ENCODE assay signal across 29 cellular contexts in genomic region chr1:117174851-117175250, GRCh38. TPM values are rescaled to one million over a fixed set of nuclear protein-coding genes. Genes with fewer than 3 reads are reported as not detected.
DNase-seq lines count a peak whose midpoint lies in the region; ATAC-seq, FAIRE-seq and TF ChIP-seq lines count a peak whose summit lies in the region.
"Had no signal": no experiment of that assay in that cellular context is flagged by ENCODE, and none has a peak within 500 bp of the region (broad histone marks: within the 10 kb centered on the region; RNA-seq: fewer than 3 reads in every experiment).

No MANE protein-coding gene starts in this region.

- H2BK15ac ChIP-seq in mesendoderm (replicated peaks; ENCODE audit: low read depth): no peak overlapping the region

- no peak overlapping the region for H2BK5ac ChIP-seq in mesendoderm (ENCODE audit: low read length)

- no peak overlapping the region for H4K5ac ChIP-seq in mesendoderm (ENCODE audit: low read length)

- no peak for TF ChIP-seq RAD21 in HepG2 (CRISPR knock-in tag; IDR thresholded peaks at IDR 0.05)

- POLR2A ChIA-PET in HepG2 (lab: Yijun Ruan, JAX): no interaction called here

- TF ChIP-seq EP300 in HepG2 (IDR thresholded peaks at IDR 0.05; ENCODE audit: low read depth in 2 of 2, low read length in 2 of 2) (no peak), HepG2 (CRISPR knock-in tag; IDR thresholded peaks at IDR 0.05; ENCODE audit: borderline replicate concordance) (no peak)

- H2BK120ac ChIP-seq in mesendoderm (ENCODE audit: low read depth, low read length): no peak overlapping the region

- in situ Hi-C loops in HepG2 (cut with HindIII; ENCODE audit: extremely low pct_ligation_motif_present, low pct_unique_long_range_greater_than_20kb): no loop called here

- H3K27ac Mint-ChIP-seq in glutamatergic neuron (ENCODE audit: unreplicated experiment) (peak overlapping the region; percentile 17), progenitor cell of endocrine pancreas (peak overlapping the region; percentile 4), immature natural killer cell (no peak overlapping the region), endothelial cell (ENCODE audit: unreplicated experiment) (no peak overlapping the region)
- H3K27ac Mint-ChIP-seq: CD4-positive, alpha-beta memory T cell had no signal

- H3K9me3 Mint-ChIP-seq in glutamatergic neuron (ENCODE audit: unreplicated experiment) (peaks cover 2% of the 10 kb centered on the region), progenitor cell of endocrine pancreas (ENCODE audit: low read depth) (peaks cover 8% of the 10 kb centered on the region), immature natural killer cell (no peaks in the 10 kb centered on the region), endothelial cell (ENCODE audit: unreplicated experiment) (no peaks in the 10 kb centered on the region)
- H3K9me3 Mint-ChIP-seq: CD4-positive, alpha-beta memory T cell had no signal

- H3K4me2 ChIP-seq in mesendoderm (ENCODE audit: low read length) (no peak overlapping the region), HepG2 (ENCODE audit: low read depth, low read length) (no peak overlapping the region)

- H3K4me3 ChIP-seq in NT2/D1 (ENCODE audit: insufficient read length, low read depth) (no peak overlapping the region), mesendoderm (ENCODE audit: low read length) (no peak overlapping the region), HepG2 (replicated peaks in 1 of 3; ENCODE audit: insufficient read depth in 1 of 3, low read depth in 2 of 3, low read length in 3 of 3) (no peak overlapping the region)
- H3K4me3 ChIP-seq: GM23248, SJSA1 had no signal

- no peak overlapping the region for H3K23ac ChIP-seq in mesendoderm (ENCODE audit: low read length)

- no peaks in the 10 kb centered on the region for H3K79me1 ChIP-seq in mesendoderm (ENCODE audit: low read length)

- ATAC-seq in HepG2 (no peak), GM18861 (IDR thresholded peaks at IDR 0.05; ENCODE audit: unreplicated experiment) (no peak)

- H3K4me1 ChIP-seq in NT2/D1 (ENCODE audit: insufficient read depth, insufficient read length) (peaks cover 3% of the 10 kb centered on the region), mesendoderm (ENCODE audit: control insufficient read depth, low read depth, low read length) (no peaks in the 10 kb centered on the region), HepG2 (ENCODE audit: insufficient read depth, low read length) (peaks cover 14% of the 10 kb centered on the region)
- H3K4me1 ChIP-seq: SJSA1 had no signal

- H4K20me1 ChIP-seq in HepG2 (ENCODE audit: insufficient read depth, low read length): no peaks in the 10 kb centered on the region

- TF ChIP-seq CTCF in glutamatergic neuron (IDR thresholded peaks at IDR 0.05; ENCODE audit: partially characterized antibody, unreplicated experiment): no peak
- no peak for TF ChIP-seq CTCF in progenitor cell of endocrine pancreas (IDR thresholded peaks at IDR 0.05; ENCODE audit: unreplicated experiment)
- TF ChIP-seq CTCF in HepG2 (CRISPR knock-in tag; IDR thresholded peaks at IDR 0.05): no peak
- TF ChIP-seq CTCF in endothelial cell (IDR thresholded peaks at IDR 0.05; ENCODE audit: unreplicated experiment): no peak

- H3K4me3 Mint-ChIP-seq in glutamatergic neuron (ENCODE audit: unreplicated experiment) (no peak overlapping the region), progenitor cell of endocrine pancreas (ENCODE audit: low read depth) (no peak overlapping the region), immature natural killer cell (no peak overlapping the region), endothelial cell (ENCODE audit: unreplicated experiment) (no peak overlapping the region)
- H3K4me3 Mint-ChIP-seq: CD4-positive, alpha-beta memory T cell had no signal

- CTCF ChIA-PET in HepG2 (lab: Yijun Ruan, JAX; ENCODE audit: low intra/inter-chr PET ratio, low total read pairs): no interaction called here

- DNase-seq in NT2/D1 (ENCODE audit: low read depth, low spot score) (peak; percentile 59), glutamatergic neuron (no peak), mesendoderm (peak; percentile 62), progenitor cell of endocrine pancreas (ENCODE audit: low spot score, unreplicated experiment) (no peak), HepG2 (ENCODE audit: low spot score) (no peak), immature natural killer cell (no peak), endothelial cell (ENCODE audit: low spot score) (no peak)
- DNase-seq: C1 segment of cervical spinal cord; CD4-positive, alpha-beta memory T cell; COR-L47; EL; GM23248; HCEC 1CT; MV-4-11; NCI-H1105; NCI-H146; NCI-H1930; NCI-H446; NCI-H526; NCI-H82; NK-92 treated with Interleukin-12 subunit alpha and Interleukin-12 subunit beta, amount 100 ng/mL, for 24 hours; Right ventricle myocardium superior; RPMI8226 had no signal

- H3K27me3 Mint-ChIP-seq in glutamatergic neuron (ENCODE audit: unreplicated experiment) (peaks cover 3% of the 10 kb centered on the region), progenitor cell of endocrine pancreas (no peaks in the 10 kb centered on the region), immature natural killer cell (ENCODE audit: low read depth in 3 of 3) (peaks cover 0 to 7% (median 3%) of the 10 kb centered on the region in 3 donors), endothelial cell (ENCODE audit: unreplicated experiment) (no peaks in the 10 kb centered on the region)

- no peak overlapping the region for H3K9ac ChIP-seq in NT2/D1 (ENCODE audit: insufficient read length, low read depth)
- no peak overlapping the region for H3K9ac ChIP-seq in mesendoderm (ENCODE audit: low read length)
- H3K9ac ChIP-seq in HepG2 (ENCODE audit: insufficient read depth, low read depth, low read length): no peak overlapping the region
- H3K9ac ChIP-seq: GM23248 had no signal

- no peak overlapping the region for H3K27ac ChIP-seq in mesendoderm (ENCODE audit: low read depth, low read length)
- no peak overlapping the region for H3K27ac ChIP-seq in HepG2 (ENCODE audit: extremely low read length, insufficient read depth, low read length)
- H3K27ac ChIP-seq: GM23248, SJSA1 had no signal

- H3K4ac ChIP-seq in mesendoderm (ENCODE audit: low read depth, low read length): no peak overlapping the region

- H3K36me3 ChIP-seq in NT2/D1 (ENCODE audit: insufficient read depth, insufficient read length, low read length) (no peaks in the 10 kb centered on the region), mesendoderm (ENCODE audit: control insufficient read depth, insufficient read depth, low read length) (no peaks in the 10 kb centered on the region), HepG2 (replicated peaks in 1 of 2; ENCODE audit: control insufficient read depth in 1 of 2, insufficient read depth in 2 of 2, low read length in 2 of 2) (no peaks in the 10 kb centered on the region)
- H3K36me3 ChIP-seq: SJSA1 had no signal

- H2AK5ac ChIP-seq in mesendoderm (ENCODE audit: low read length): no peak overlapping the region

- peaks cover 17% of the 10 kb centered on the region for H3K4me1 Mint-ChIP-seq in glutamatergic neuron (ENCODE audit: low read depth, unreplicated experiment)
- peaks cover 33% of the 10 kb centered on the region for H3K4me1 Mint-ChIP-seq in progenitor cell of endocrine pancreas (ENCODE audit: low read depth)
- no peaks in the 10 kb centered on the region for H3K4me1 Mint-ChIP-seq in immature natural killer cell
- H3K4me1 Mint-ChIP-seq in endothelial cell (ENCODE audit: unreplicated experiment): no peaks in the 10 kb centered on the region
- H3K4me1 Mint-ChIP-seq: CD4-positive, alpha-beta memory T cell had no signal

- WGBS in mesendoderm (ENCODE audit: extremely low coverage, insufficient coverage, low lambda C conversion rate): no CpG with 5 or more reads among the region's 4 CpGs
- WGBS in HepG2 (ENCODE audit: low lambda C conversion rate): 85% methylated on average over 4 of the region's 4 CpGs

- no peak overlapping the region for H4K8ac ChIP-seq in mesendoderm (ENCODE audit: low read depth, low read length)

- TF ChIP-seq POLR2A in HepG2 (IDR thresholded peaks at IDR 0.05; ENCODE audit: insufficient read depth in 1 of 2, low read depth in 2 of 2, low read length in 2 of 2): no peak

- intact Hi-C loops in HepG2 (cut with micrococcal nuclease; ENCODE audit: unreplicated experiment): loop anchor here (5.0 kb wide), 1 partner anchor 53 kb away; the partner anchor contains the start of gene TRIM45

- no TSS peak for BruUV-seq in HepG2 (replicated peaks; lab: Mats Ljungman, UMichigan)

- H3K18ac ChIP-seq in mesendoderm (ENCODE audit: low read length): peak overlapping the region; percentile 56

- no peak overlapping the region for H2AFZ ChIP-seq in HepG2 (ENCODE audit: low read length)
- H2AFZ ChIP-seq: GM23248 had no signal

- H3K56ac ChIP-seq in mesendoderm (ENCODE audit: low read length): no peak overlapping the region

- H3K27me3 ChIP-seq in NT2/D1 (ENCODE audit: insufficient read depth, insufficient read length) (no peaks in the 10 kb centered on the region), mesendoderm (ENCODE audit: insufficient read depth, low read length, poor library complexity) (no peaks in the 10 kb centered on the region), HepG2 (ENCODE audit: control insufficient read depth in 1 of 2, insufficient read depth in 2 of 2, low read length in 2 of 2) (no peaks in the 10 kb centered on the region; a peak in 1 of 5 replicates)
- H3K27me3 ChIP-seq: SJSA1 had no signal

- H3K36me3 Mint-ChIP-seq in glutamatergic neuron (ENCODE audit: unreplicated experiment) (no peaks in the 10 kb centered on the region), progenitor cell of endocrine pancreas (ENCODE audit: insufficient read depth) (no peaks in the 10 kb centered on the region), immature natural killer cell (no peaks in the 10 kb centered on the region), endothelial cell (ENCODE audit: low read depth, unreplicated experiment) (no peaks in the 10 kb centered on the region)
- H3K36me3 Mint-ChIP-seq: CD4-positive, alpha-beta memory T cell had no signal

- H3K79me2 ChIP-seq in mesendoderm (ENCODE audit: control insufficient read depth, insufficient read depth, low read length) (no peaks in the 10 kb centered on the region), HepG2 (ENCODE audit: insufficient read depth, low read length) (no peaks in the 10 kb centered on the region)

- FAIRE-seq in HepG2 (lab: Jason Lieb, UNC): no peak
- FAIRE-seq: GM12892 had no signal

- H3K9me3 ChIP-seq in NT2/D1 (ENCODE audit: insufficient read depth, low read length): no peaks in the 10 kb centered on the region
- no peaks in the 10 kb centered on the region for H3K9me3 ChIP-seq in HepG2 (ENCODE audit: low read length)
- H3K9me3 ChIP-seq: SJSA1 had no signal

RNA-seq across cellular contexts. Expression of gene VTCN1, which starts 35.9 kb away (rescaled TPM):
- not detected for total RNA-seq in glutamatergic neuron (ENCODE audit: unreplicated experiment)
- 0.07 TPM for polyA plus RNA-seq in mesendoderm (2013, experiment 1 of 2)
- polyA plus RNA-seq in mesendoderm (2013, experiment 2 of 2): 0.03 TPM
- 1.4 and 1.8 TPM in 2 replicates for total RNA-seq in progenitor cell of endocrine pancreas
- total RNA-seq in HepG2 (2016; rRNA removed; fragmentation: Illumina TruSeq; extraction: Trizol): not detected in 2 replicates
- not detected in 2 replicates for total RNA-seq in HepG2 (2016; cell fraction: cytosol; rRNA removed; fragmentation: Illumina TruSeq; extraction: Trizol; ENCODE audit: low read depth)
- total RNA-seq in HepG2 (2016; cell fraction: insoluble cytoplasmic fraction; rRNA removed; fragmentation: Illumina TruSeq; extraction: Trizol): not detected in 2 replicates
- total RNA-seq in HepG2 (2016; cell fraction: membrane; rRNA removed; fragmentation: Illumina TruSeq; extraction: Trizol): not detected in 2 replicates
- total RNA-seq in HepG2 (2016; cell fraction: nucleus; rRNA removed; fragmentation: Illumina TruSeq; extraction: Trizol): not detected in 2 replicates
- not detected in 2 replicates for polyA plus RNA-seq in HepG2 (2011; rRNA removed)
- polyA plus RNA-seq in HepG2 (2011; cell fraction: cytosol; rRNA removed): not detected in 2 replicates
- not detected in 2 replicates for polyA plus RNA-seq in HepG2 (2011; cell fraction: nucleus; rRNA removed)
- not detected in 2 replicates for polyA plus RNA-seq in HepG2 (2012)
- not detected in 2 replicates for polyA plus RNA-seq in HepG2 (2016; cell fraction: cytosol; fragmentation: Illumina TruSeq; extraction: Trizol; ENCODE audit: low read depth)
- polyA plus RNA-seq in HepG2 (2016; cell fraction: insoluble cytoplasmic fraction; fragmentation: Illumina TruSeq; extraction: Trizol; ENCODE audit: low read depth): not detected in 2 replicates
- not detected in 2 replicates for polyA plus RNA-seq in HepG2 (2016; cell fraction: membrane; fragmentation: Illumina TruSeq; extraction: Trizol; ENCODE audit: low read depth)
- polyA plus RNA-seq in HepG2 (2016; cell fraction: nucleus; fragmentation: Illumina TruSeq; extraction: Trizol; ENCODE audit: insufficient read depth, low read depth): not detected in 2 replicates
- polyA minus RNA-seq in HepG2 (2011; rRNA and poly(A)+ RNA removed; ENCODE audit: low replicate concordance): not detected in 2 replicates
- polyA minus RNA-seq in HepG2 (2011; cell fraction: cytosol; rRNA and poly(A)+ RNA removed): not detected in 2 replicates
- not detected in 2 replicates for polyA minus RNA-seq in HepG2 (2011; cell fraction: nucleus; rRNA and poly(A)+ RNA removed)
- not detected for polyA plus RNA-seq in immature natural killer cell
- 0.23 TPM for total RNA-seq in endothelial cell (ENCODE audit: unreplicated experiment)
- total RNA-seq: A673; CD4-positive, alpha-beta memory T cell; GM23248; LHCN-M2; MCF 10A; Right ventricle myocardium superior; SJSA1 had no signal
- polyA plus RNA-seq: CD4-positive, alpha-beta memory T cell; GM23248 had no signal

RNA-seq across cellular contexts. Expression of gene TRIM45, which starts 53.3 kb away (rescaled TPM):
- total RNA-seq in glutamatergic neuron (ENCODE audit: unreplicated experiment): 6.7 TPM
- polyA plus RNA-seq in mesendoderm (2013, experiment 1 of 2): 4.5 TPM
- polyA plus RNA-seq in mesendoderm (2013, experiment 2 of 2): 4.5 TPM
- 48.0 and 50.9 TPM in 2 replicates for total RNA-seq in progenitor cell of endocrine pancreas
- total RNA-seq in HepG2 (2016; rRNA removed; fragmentation: Illumina TruSeq; extraction: Trizol): 1.5 and 1.9 TPM in 2 replicates
- 0.35 and 1.0 TPM in 2 replicates for total RNA-seq in HepG2 (2016; cell fraction: cytosol; rRNA removed; fragmentation: Illumina TruSeq; extraction: Trizol; ENCODE audit: low read depth)
- total RNA-seq in HepG2 (2016; cell fraction: insoluble cytoplasmic fraction; rRNA removed; fragmentation: Illumina TruSeq; extraction: Trizol): 1.7 and 2.3 TPM in 2 replicates
- 1.1 TPM in 2 replicates for total RNA-seq in HepG2 (2016; cell fraction: membrane; rRNA removed; fragmentation: Illumina TruSeq; extraction: Trizol)
- 2.7 and 3.3 TPM in 2 replicates for total RNA-seq in HepG2 (2016; cell fraction: nucleus; rRNA removed; fragmentation: Illumina TruSeq; extraction: Trizol)
- 2.3 and 2.8 TPM in 2 replicates for polyA plus RNA-seq in HepG2 (2011; rRNA removed)
- 1.1 and 1.2 TPM in 2 replicates for polyA plus RNA-seq in HepG2 (2011; cell fraction: cytosol; rRNA removed)
- 6.0 TPM in 2 replicates for polyA plus RNA-seq in HepG2 (2011; cell fraction: nucleus; rRNA removed)
- 1.0 and 1.7 TPM in 2 replicates for polyA plus RNA-seq in HepG2 (2012)
- 0.08 and 0.17 TPM in 2 replicates for polyA plus RNA-seq in HepG2 (2016; cell fraction: cytosol; fragmentation: Illumina TruSeq; extraction: Trizol; ENCODE audit: low read depth)
- 1.0 and 1.4 TPM in 2 replicates for polyA plus RNA-seq in HepG2 (2016; cell fraction: insoluble cytoplasmic fraction; fragmentation: Illumina TruSeq; extraction: Trizol; ENCODE audit: low read depth)
- polyA plus RNA-seq in HepG2 (2016; cell fraction: membrane; fragmentation: Illumina TruSeq; extraction: Trizol; ENCODE audit: low read depth): 0.38 and 0.47 TPM in 2 replicates
- polyA plus RNA-seq in HepG2 (2016; cell fraction: nucleus; fragmentation: Illumina TruSeq; extraction: Trizol; ENCODE audit: insufficient read depth, low read depth): 9.8 and 10.9 TPM in 2 replicates
- polyA minus RNA-seq in HepG2 (2011; rRNA and poly(A)+ RNA removed; ENCODE audit: low replicate concordance): 0.48 and 6.0 TPM in 2 replicates
- polyA minus RNA-seq in HepG2 (2011; cell fraction: cytosol; rRNA and poly(A)+ RNA removed): 0.30 and 0.44 TPM in 2 replicates
- 1.0 and 1.4 TPM in 2 replicates for polyA minus RNA-seq in HepG2 (2011; cell fraction: nucleus; rRNA and poly(A)+ RNA removed)
- not detected for polyA plus RNA-seq in immature natural killer cell
- total RNA-seq in endothelial cell (ENCODE audit: unreplicated experiment): 7.0 TPM

Comparison
In these comparisons a context has a peak if more than half of its experiments do, and no peak if none do; other contexts are left out.
1. DNase-seq: peak in NT2/D1 (single experiment) and mesendoderm (single experiment); none in glutamatergic neuron (single experiment), progenitor cell of endocrine pancreas (single experiment), HepG2 (single experiment), immature natural killer cell (0 of 3) and endothelial cell (single experiment).
2. H3K27ac Mint-ChIP-seq: peak in glutamatergic neuron (single experiment) and progenitor cell of endocrine pancreas (single experiment); none in immature natural killer cell (0 of 6) and endothelial cell (single experiment).